Comparison of ENCODE assay signal across 1 cellular context in the genomic region with DNA sequence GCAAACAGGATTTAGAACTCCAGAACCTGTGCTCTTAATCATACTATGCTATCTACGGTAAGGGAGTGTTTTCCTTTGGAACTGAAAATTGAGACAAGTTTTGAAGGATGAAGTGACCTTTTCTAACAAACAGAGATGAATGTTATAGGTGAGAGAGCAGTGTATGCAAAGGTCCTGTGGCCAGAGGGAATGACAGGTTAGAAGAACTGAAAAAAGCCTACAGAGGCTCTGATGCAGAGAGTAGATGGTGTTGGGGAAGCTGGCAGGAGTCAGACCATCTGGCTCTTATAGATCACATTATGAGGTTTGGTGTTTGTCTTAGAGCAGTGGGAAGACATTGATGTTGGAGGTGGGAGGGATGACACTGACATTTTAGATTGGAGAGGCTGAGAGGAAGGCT.
TF ChIP-seq lines count a peak whose summit lies in the region.

No MANE protein-coding gene starts in this region.

TF ChIP-seq in HEK293, 187 proteins besides CTCF, POLR2A, EP300 and RAD21:
- TF ChIP-seq OVOL3 (tag by site-specific recombination; IDR thresholded peaks at IDR 0.05) (no peak), EGR2 (tag by site-specific recombination; IDR thresholded peaks at IDR 0.05; ENCODE audit: low read depth) (peak; percentile 43; the same call in 1 of the 2 replicates), ZNF623 (tag by site-specific recombination; IDR thresholded peaks at IDR 0.05) (peak; percentile 97), ZNF121 (tag by site-specific recombination; IDR thresholded peaks at IDR 0.05) (no peak), ZNF23 (tag by site-specific recombination; IDR thresholded peaks at IDR 0.05; ENCODE audit: borderline replicate concordance) (no peak), ZFHX2 (tag by site-specific recombination; conservative IDR thresholded peaks at IDR 0.05) (0 out of 2 replicates have a peak, but pooled peaks have one; percentile 19)
TF ChIP-seq in HEK293: peak in this region for 3.
